In genomic region chr2:200662727-200663126, GRCh38 we compare ENCODE assay signal across 14 cellular contexts.
DNase-seq lines count a peak whose midpoint lies in the region; ATAC-seq, FAIRE-seq and TF ChIP-seq lines count a peak whose summit lies in the region.
"Had no signal": no experiment of that assay in that cellular context is flagged by ENCODE, and none has a peak within 500 bp of the region (broad histone marks: within the 10 kb centered on the region; RNA-seq: fewer than 3 reads in every experiment).

No MANE protein-coding gene starts in this region.

- H2AFZ ChIP-seq in PC-9, result no peak overlapping the region

- no peaks in the 10 kb centered on the region for H4K20me1 ChIP-seq in PC-9 (ENCODE audit: insufficient read depth)

- H3K9me3 Mint-ChIP-seq in nephron progenitor cell, result no peaks in the 10 kb centered on the region
- no peaks in the 10 kb centered on the region for H3K9me3 Mint-ChIP-seq in activated CD4-positive, alpha-beta memory T cell treated with anti-CD3 and anti-CD28 coated beads for 36 hours
- no peaks in the 10 kb centered on the region for H3K9me3 Mint-ChIP-seq in CD4-positive, alpha-beta T cell
- H3K9me3 Mint-ChIP-seq: nephron, T-cell had no signal

- POLR2A ChIA-PET in PC-9 (lab: Charles Lee; ENCODE audit: unreplicated experiment), result interaction anchor here (0.5 to 0.7 kb wide), 4 partner anchors 28 to 752 kb away, joined by 3 read pairs; partner anchors contain the start of genes C2orf69 and KCTD18
- POLR2A ChIA-PET in activated CD4-positive, alpha-beta memory T cell treated with anti-CD3 and anti-CD28 coated beads for 36 hours (lab: Charles Lee), result no interaction called here
- POLR2A ChIA-PET in CD4-positive, alpha-beta T cell (lab: Charles Lee), result no interaction called here

- intact Hi-C loops in PC-9 (cut with micrococcal nuclease; ENCODE audit: unreplicated experiment) (loop anchor here (2.0 kb wide), 2 partner anchors 54 to 256 kb away; no protein-coding TSS in a partner anchor), esophagus muscularis mucosa (cut with DNase I) (no loop called here), pancreas (cut with DNase I) (no loop called here)
- intact Hi-C loops in activated CD4-positive, alpha-beta memory T cell treated with anti-CD3 and anti-CD28 coated beads for 36 hours (cut with micrococcal nuclease), result no loop called here
- intact Hi-C loops in CD4-positive, alpha-beta T cell (cut with DNase I, micrococcal nuclease), result no loop called here

- H3K4me2 ChIP-seq in PC-9, result peak overlapping the region; percentile 60

- peaks cover 44% of the 10 kb centered on the region for H3K4me1 ChIP-seq in PC-9 (replicated peaks; ENCODE audit: insufficient read depth)
- H3K4me1 ChIP-seq in esophagus muscularis mucosa, result no peaks in the 10 kb centered on the region
- H3K4me1 ChIP-seq in pancreas, result peaks cover 10 to 11% (median 11%) of the 10 kb centered on the region in 3 donors

- peak overlapping the region; percentile 16 for H3K27ac Mint-ChIP-seq in nephron progenitor cell
- H3K27ac Mint-ChIP-seq in activated CD4-positive, alpha-beta memory T cell treated with anti-CD3 and anti-CD28 coated beads for 36 hours, result no peak overlapping the region
- H3K27ac Mint-ChIP-seq in CD4-positive, alpha-beta T cell, result no peak overlapping the region
- H3K27ac Mint-ChIP-seq: nephron, T-cell had no signal

- peaks cover 10% of the 10 kb centered on the region for H3K4me1 Mint-ChIP-seq in nephron progenitor cell
- no peaks in the 10 kb centered on the region for H3K4me1 Mint-ChIP-seq in activated CD4-positive, alpha-beta memory T cell treated with anti-CD3 and anti-CD28 coated beads for 36 hours (ENCODE audit: low read depth)
- no peaks in the 10 kb centered on the region for H3K4me1 Mint-ChIP-seq in CD4-positive, alpha-beta T cell (ENCODE audit: low read depth)
- H3K4me1 Mint-ChIP-seq: nephron, T-cell had no signal

- H3K4me3 Mint-ChIP-seq in nephron progenitor cell, result no peak overlapping the region
- no peak overlapping the region for H3K4me3 Mint-ChIP-seq in activated CD4-positive, alpha-beta memory T cell treated with anti-CD3 and anti-CD28 coated beads for 36 hours
- H3K4me3 Mint-ChIP-seq in CD4-positive, alpha-beta T cell, result no peak overlapping the region
- H3K4me3 Mint-ChIP-seq: nephron, T-cell had no signal

- peaks cover 18% of the 10 kb centered on the region for H3F3A ChIP-seq in PC-9 (ENCODE audit: insufficient read depth, low read depth)

- TF ChIP-seq CTCF in PC-9 (conservative IDR thresholded peaks at IDR 0.05) (no peak), esophagus muscularis mucosa (IDR thresholded peaks at IDR 0.05) (no peak), nephron progenitor cell (IDR thresholded peaks at IDR 0.05) (no peak), pancreas (IDR thresholded peaks at IDR 0.05) (no peak)
- TF ChIP-seq CTCF in CD4-positive, alpha-beta T cell (IDR thresholded peaks at IDR 0.05), result no peak

- no peaks in the 10 kb centered on the region for H3K27me3 Mint-ChIP-seq in nephron progenitor cell (ENCODE audit: low read depth, poor library complexity)
- H3K27me3 Mint-ChIP-seq in activated CD4-positive, alpha-beta memory T cell treated with anti-CD3 and anti-CD28 coated beads for 36 hours, result peaks cover 34% of the 10 kb centered on the region
- peaks cover 23% of the 10 kb centered on the region for H3K27me3 Mint-ChIP-seq in CD4-positive, alpha-beta T cell

- WGBS in esophagus muscularis mucosa, result 65% methylated on average over 7 of the region's 7 CpGs
- WGBS in pancreas, 2 donors, result 88% methylated on average over 7 of the region's 7 CpGs

- peak overlapping the region; percentile 82 for H3K27ac ChIP-seq in PC-9
- no peak overlapping the region for H3K27ac ChIP-seq in esophagus muscularis mucosa (replicated peaks in 1 of 4)
- no peak overlapping the region for H3K27ac ChIP-seq in pancreas
- no peak overlapping the region for H3K27ac ChIP-seq in CD4-positive, alpha-beta T cell (ENCODE audit: low read depth, low read length)

- peak; percentile 88 for DNase-seq in ELR (ENCODE audit: low read depth)
- DNase-seq in PC-9, result peak; percentile 80 to 99
- DNase-seq in esophagus muscularis mucosa (ENCODE audit: extremely low spot score), result peak; percentile 21
- DNase-seq in nephron progenitor cell, result no peak
- DNase-seq in NOMO-1 treated with dmso at 0.1 percent for 144 hours (lab: John Stamatoyannopoulos, UW; ENCODE audit: unreplicated experiment), result no peak
- DNase-seq in pancreas, result no peak
- DNase-seq in activated CD4-positive, alpha-beta memory T cell treated with anti-CD3 and anti-CD28 coated beads for 36 hours, result no peak
- no peak for DNase-seq in CD4-positive, alpha-beta T cell
- DNase-seq: amniotic stem cell, COR-L47, NCI-H1092, NCI-H69, T-cell had no signal

- CTCF ChIA-PET in PC-9 (lab: Charles Lee), result interaction anchor here (0.8 kb wide), 1 partner anchor 87 kb away, joined by 3 read pairs; no protein-coding TSS in a partner anchor
- CTCF ChIA-PET in activated CD4-positive, alpha-beta memory T cell treated with anti-CD3 and anti-CD28 coated beads for 36 hours (lab: Charles Lee), result no interaction called here
- CTCF ChIA-PET in CD4-positive, alpha-beta T cell (lab: Charles Lee), result no interaction called here

- TF ChIP-seq POLR2A in esophagus muscularis mucosa (IDR thresholded peaks at IDR 0.05; ENCODE audit: low read depth), result no peak

- no peaks in the 10 kb centered on the region for H3K27me3 ChIP-seq in PC-9 (ENCODE audit: insufficient read depth, low read depth)
- H3K27me3 ChIP-seq in esophagus muscularis mucosa, result no peaks in the 10 kb centered on the region
- no peaks in the 10 kb centered on the region for H3K27me3 ChIP-seq in pancreas
- H3K27me3 ChIP-seq in CD4-positive, alpha-beta T cell (ENCODE audit: control insufficient read depth, insufficient read depth, low read length), result peaks cover 4% of the 10 kb centered on the region

- no peaks in the 10 kb centered on the region for H3K79me2 ChIP-seq in PC-9 (ENCODE audit: low read depth)

- ATAC-seq in pancreas, result no peak
- ATAC-seq in CD4-positive, alpha-beta T cell (ENCODE audit: poor library complexity), result no peak
- ATAC-seq: T-cell had no signal

- no peaks in the 10 kb centered on the region for H3K36me3 Mint-ChIP-seq in nephron progenitor cell (ENCODE audit: low read depth)
- H3K36me3 Mint-ChIP-seq in activated CD4-positive, alpha-beta memory T cell treated with anti-CD3 and anti-CD28 coated beads for 36 hours, result no peaks in the 10 kb centered on the region
- H3K36me3 Mint-ChIP-seq in CD4-positive, alpha-beta T cell (ENCODE audit: low read depth), result no peaks in the 10 kb centered on the region
- H3K36me3 Mint-ChIP-seq: T-cell had no signal

- no peaks in the 10 kb centered on the region for H3K9me3 ChIP-seq in PC-9 (ENCODE audit: insufficient read depth, low read depth)
- no peaks in the 10 kb centered on the region for H3K9me3 ChIP-seq in esophagus muscularis mucosa
- H3K9me3 ChIP-seq in pancreas, result no peaks in the 10 kb centered on the region
- no peaks in the 10 kb centered on the region for H3K9me3 ChIP-seq in CD4-positive, alpha-beta T cell (ENCODE audit: control insufficient read depth, low read length)

- H3K9me2 ChIP-seq in PC-9 (ENCODE audit: insufficient read depth), result no peaks in the 10 kb centered on the region

- H3K4me3 ChIP-seq in PC-9, result no peak overlapping the region
- no peak overlapping the region for H3K4me3 ChIP-seq in esophagus muscularis mucosa
- no peak overlapping the region for H3K4me3 ChIP-seq in pancreas

- no peak for TF ChIP-seq EP300 in esophagus muscularis mucosa (IDR thresholded peaks at IDR 0.05)

- H3K36me3 ChIP-seq in PC-9 (ENCODE audit: low read depth), result no peaks in the 10 kb centered on the region
- H3K36me3 ChIP-seq in esophagus muscularis mucosa, result peaks cover 0 to 20% (median 3%) of the 10 kb centered on the region in 4 donors
- peaks cover 0 to 12% (median 0%) of the 10 kb centered on the region in 3 donors for H3K36me3 ChIP-seq in pancreas

- no TSS peak for BruUV-seq in PC-9 (replicated peaks; lab: Mats Ljungman, UMichigan)

- FAIRE-seq in pancreas (lab: Jason Lieb, UNC), result no peak

Comparison
In these comparisons a context has a peak if more than half of its experiments do, and no peak if none do; other contexts are left out.
1. DNase-seq: peak in ELR (single experiment), PC-9 (2 of 2) and esophagus muscularis mucosa (single experiment); none in nephron progenitor cell (single experiment), NOMO-1 treated with dmso at 0.1 percent for 144 hours (single experiment), pancreas (0 of 6), activated CD4-positive, alpha-beta memory T cell treated with anti-CD3 and anti-CD28 coated beads for 36 hours (single experiment) and CD4-positive, alpha-beta T cell (0 of 10).